Comparison of ENCODE assay signal across 8 cellular contexts in genomic region chr5:138032572-138033274, GRCh38. TPM values are rescaled to one million over a fixed set of nuclear protein-coding genes. Genes with fewer than 3 reads are reported as not detected.
DNase-seq lines count a peak whose midpoint lies in the region; TF ChIP-seq lines count a peak whose summit lies in the region.

Gene FAM13B (minus strand): TSS chr5:138033079. CDS start chr5:138019111, 13,968 bp downstream.

- H3K9me3 Mint-ChIP-seq in HFFc6: no peaks in the 10 kb centered on the region
- no peaks in the 10 kb centered on the region for H3K9me3 Mint-ChIP-seq in progenitor cell of endocrine pancreas (ENCODE audit: low read depth)

- peak; percentile 39 for DNase-seq in HFFc6
- peak; percentile 86 for DNase-seq in NB4 (ENCODE audit: low read depth)
- peak; percentile 89 for DNase-seq in SW480 (ENCODE audit: low spot score)
- peak; percentile 51 for DNase-seq in activated naive CD8-positive, alpha-beta T cell treated with anti-CD3 and anti-CD28 coated beads, Interleukin-2, amount 50 U/mL, for 16 hours (ENCODE audit: low read depth, low spot score)
- peak; percentile 94 for DNase-seq in cardiac septum (ENCODE audit: low spot score)
- peak; percentile 73 for DNase-seq in progenitor cell of endocrine pancreas (ENCODE audit: low spot score, unreplicated experiment)
- DNase-seq in ureter (ENCODE audit: low spot score): peak; percentile 84

- peak; percentile 82 for TF ChIP-seq POLR2A in NB4 (IDR thresholded peaks at IDR 0.05; ENCODE audit: extremely low read depth, insufficient read length)

- intact Hi-C loops in cardiac septum (cut with DNase I): loop anchor here (2.0 to 5.0 kb wide), 2 partner anchors 228 to 255 kb away; no protein-coding TSS in a partner anchor

- H3K4me3 ChIP-seq in GM08714 (ENCODE audit: low read length): peak within 1 kb of the TSS; percentile 90
- peak within 1 kb of the TSS; percentile 93 for H3K4me3 ChIP-seq in NB4 (ENCODE audit: low read depth, low read length)

- H3K27me3 Mint-ChIP-seq in HFFc6 (ENCODE audit: insufficient read depth) (peaks cover 2% of the 10 kb centered on the region), progenitor cell of endocrine pancreas (no peaks in the 10 kb centered on the region)

- TF ChIP-seq CTCF in HFFc6 (IDR thresholded peaks at IDR 0.05) (no peak), NB4 (IDR thresholded peaks at IDR 0.05; ENCODE audit: low read depth, low read length) (no peak), progenitor cell of endocrine pancreas (IDR thresholded peaks at IDR 0.05; ENCODE audit: unreplicated experiment) (no peak)

- H3K4me1 Mint-ChIP-seq in HFFc6 (ENCODE audit: low read depth) (peaks cover 55% of the 10 kb centered on the region), progenitor cell of endocrine pancreas (ENCODE audit: low read depth) (peaks cover 26% of the 10 kb centered on the region)

- H3K4me3 Mint-ChIP-seq in HFFc6 (peak within 1 kb of the TSS; percentile 97), progenitor cell of endocrine pancreas (ENCODE audit: low read depth) (peak within 1 kb of the TSS; percentile 98)

- H3K27ac Mint-ChIP-seq in HFFc6: peak within 1 kb of the TSS; percentile 94
- H3K27ac Mint-ChIP-seq in progenitor cell of endocrine pancreas: peak within 1 kb of the TSS; percentile 99

- H3K36me3 Mint-ChIP-seq in HFFc6 (ENCODE audit: low read depth): peaks cover 7% of the 10 kb centered on the region; the same call in 1 of the 2 replicates
- peaks cover 4% of the 10 kb centered on the region for H3K36me3 Mint-ChIP-seq in progenitor cell of endocrine pancreas (ENCODE audit: insufficient read depth)

RNA-seq across cellular contexts. Expression of gene FAM13B, which starts in this region (rescaled TPM):
- 10 to 100 TPM; 27.5 to 38.2 (median 31.8) TPM for total RNA-seq in HFFc6 (2021; fragmentation: NEBNext Ultra II Directional; extraction: Animal tissue kit (Norgen Biotek cat#: 25700))
- total RNA-seq in cardiac septum (26.5 TPM), progenitor cell of endocrine pancreas (59.8 and 62.1 TPM in 2 replicates), ureter (76.5 TPM)

Comparison
In these comparisons a context has a peak if more than half of its experiments do, and no peak if none do; other contexts are left out.
1. Peak in every context shown above with its lines: DNase-seq and H3K4me3 ChIP-seq.
2. DNase-seq: peak in every context shown above with its lines; median percentile 94 in cardiac septum; 89 in SW480; 86 in NB4; 84 in ureter; 73 in progenitor cell of endocrine pancreas; 51 in activated naive CD8-positive, alpha-beta T cell treated with anti-CD3 and anti-CD28 coated beads, Interleukin-2, amount 50 U/mL, for 16 hours; 39 in HFFc6.